13 cellular contexts compared by ENCODE assay signal in the genomic region with DNA sequence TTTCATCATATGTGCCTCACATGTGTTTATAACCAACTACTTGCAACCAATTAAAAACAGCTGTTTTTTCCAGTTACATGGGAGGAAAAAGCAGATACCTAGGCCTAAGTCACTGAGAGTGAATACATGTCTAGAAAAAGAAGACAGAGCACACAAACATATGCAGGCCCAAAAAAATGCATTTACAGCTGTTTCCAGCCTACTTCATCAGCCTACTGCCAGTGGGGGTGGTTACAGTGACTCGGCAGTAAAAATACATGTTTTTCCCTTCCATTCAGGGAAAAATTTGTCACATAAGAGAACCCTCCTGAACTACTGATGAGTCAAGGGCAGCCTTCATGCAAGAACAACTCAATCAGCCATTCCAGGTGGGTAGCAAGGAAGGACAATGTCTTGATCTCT.
DNase-seq lines count a peak whose midpoint lies in the region; ATAC-seq, FAIRE-seq and TF ChIP-seq lines count a peak whose summit lies in the region.
"Had no signal": no experiment of that assay in that cellular context is flagged by ENCODE, and none has a peak within 500 bp of the region (broad histone marks: within the 10 kb centered on the region; RNA-seq: fewer than 3 reads in every experiment).

No MANE protein-coding gene starts in this region.

- POLR2A ChIA-PET in A673 (lab: Charles Lee; ENCODE audit: low non-redundant PET) (no interaction called here), PC-9 (lab: Charles Lee; ENCODE audit: unreplicated experiment) (interaction anchor here (0.6 kb wide), 1 partner anchor 106 kb away, joined by 9 read pairs; no protein-coding TSS in a partner anchor)

- TF ChIP-seq CTCF in AG09309 (IDR thresholded peaks at IDR 0.05; ENCODE audit: control insufficient read depth, insufficient read depth, low read depth, low read length, missing control alignments), result no peak
- no peak for TF ChIP-seq CTCF in HFFc6 (IDR thresholded peaks at IDR 0.05)
- TF ChIP-seq CTCF in brain microvascular endothelial cell (IDR thresholded peaks at IDR 0.05; ENCODE audit: low read depth, low read length, missing control alignments), result no peak
- TF ChIP-seq CTCF in A673 (conservative IDR thresholded peaks at IDR 0.05; ENCODE audit: low read depth, low read length), result no peak
- no peak for TF ChIP-seq CTCF in PC-9 (conservative IDR thresholded peaks at IDR 0.05)

- H3K4me2 ChIP-seq in PC-9, result no peak overlapping the region

- no peaks in the 10 kb centered on the region for H3K9me3 Mint-ChIP-seq in HFFc6
- H3K9me3 Mint-ChIP-seq: stimulated activated naive CD8-positive, alpha-beta T cell treated with anti-CD3 and anti-CD28 coated beads, Interleukin-15, amount 100 ng/mL, for 72 hours had no signal

- H4K20me1 ChIP-seq in PC-9 (ENCODE audit: insufficient read depth), result no peaks in the 10 kb centered on the region

- H3K27ac Mint-ChIP-seq in HFFc6, result peak overlapping the region; percentile 89

- DNase-seq in AG09309 (ENCODE audit: low read depth) (peak; percentile 66), HFFc6 (peak; percentile 62), brain microvascular endothelial cell (peak; percentile 56), middle frontal gyrus (ENCODE audit: extremely low spot score, low spot score) (peak; percentile 27), A673 (ENCODE audit: low spot score) (no peak), PC-9 (no peak), small intestine (no peak)
- DNase-seq: activated CD8-positive, alpha-beta memory T cell treated with anti-CD3 and anti-CD28 coated beads for 24 hours; cerebellar nuclear complex; hippocampal formation; stimulated activated naive CD8-positive, alpha-beta T cell treated with anti-CD3 and anti-CD28 coated beads, Interleukin-15, amount 100 ng/mL, for 72 hours had no signal

- no peaks in the 10 kb centered on the region for H3K27me3 Mint-ChIP-seq in HFFc6 (ENCODE audit: insufficient read depth)
- H3K27me3 Mint-ChIP-seq: stimulated activated naive CD8-positive, alpha-beta T cell treated with anti-CD3 and anti-CD28 coated beads, Interleukin-15, amount 100 ng/mL, for 72 hours had no signal

- 55 to 86% (median 82%) methylated on average over 1 of the region's 1 CpG for WGBS in small intestine, 3 donors

- H3K9me3 ChIP-seq in A673 (ENCODE audit: low read depth, low read length, poor library complexity, severe bottlenecking) (no peaks in the 10 kb centered on the region), PC-9 (ENCODE audit: insufficient read depth, low read depth) (no peaks in the 10 kb centered on the region), small intestine (ENCODE audit: control insufficient read depth, low read depth) (no peaks in the 10 kb centered on the region)

- no peak overlapping the region for H3K4me3 Mint-ChIP-seq in HFFc6
- H3K4me3 Mint-ChIP-seq: stimulated activated naive CD8-positive, alpha-beta T cell treated with anti-CD3 and anti-CD28 coated beads, Interleukin-15, amount 100 ng/mL, for 72 hours had no signal

- FAIRE-seq in small intestine (lab: Jason Lieb, UNC), result no peak
- FAIRE-seq: GM18507 had no signal

- BruUV-seq in A673 (replicated peaks; lab: Mats Ljungman, UMichigan) (no TSS peak), PC-9 (replicated peaks; lab: Mats Ljungman, UMichigan) (no TSS peak)

- H3K79me2 ChIP-seq in PC-9 (ENCODE audit: low read depth), result no peaks in the 10 kb centered on the region

- peaks cover 28% of the 10 kb centered on the region for H3K36me3 Mint-ChIP-seq in HFFc6 (ENCODE audit: low read depth)

- no peaks in the 10 kb centered on the region for H3K4me1 ChIP-seq in A673 (ENCODE audit: insufficient read depth, low read length, poor library complexity, severe bottlenecking)
- H3K4me1 ChIP-seq in PC-9 (replicated peaks; ENCODE audit: insufficient read depth), result 0 out of 2 replicates have a peak, but pooled peaks cover 6% of the 10 kb centered on the region
- no peaks in the 10 kb centered on the region for H3K4me1 ChIP-seq in small intestine (ENCODE audit: control insufficient read depth in 2 of 2, insufficient read depth in 1 of 2, low read depth in 1 of 2, low read length in 1 of 2)

- H3K9me2 ChIP-seq in PC-9 (ENCODE audit: insufficient read depth), result no peaks in the 10 kb centered on the region

- H2AFZ ChIP-seq in PC-9, result no peak overlapping the region

- H3K4me1 Mint-ChIP-seq in HFFc6 (ENCODE audit: low read depth), result peaks cover 25% of the 10 kb centered on the region

- CTCF ChIA-PET in A673 (lab: Charles Lee) (no interaction called here), PC-9 (lab: Charles Lee) (no interaction called here)

- intact Hi-C loops in A673 (cut with micrococcal nuclease; ENCODE audit: unreplicated experiment) (no loop called here), PC-9 (cut with micrococcal nuclease; ENCODE audit: unreplicated experiment) (no loop called here)

- ATAC-seq in GM21619 (IDR thresholded peaks at IDR 0.05; ENCODE audit: unreplicated experiment), result no peak
- ATAC-seq: stimulated activated naive CD8-positive, alpha-beta T cell treated with anti-CD3 and anti-CD28 coated beads, Interleukin-15, amount 100 ng/mL, for 72 hours had no signal

- H3K36me3 ChIP-seq in brain microvascular endothelial cell (replicated peaks) (peaks cover 11% of the 10 kb centered on the region), A673 (ENCODE audit: insufficient read depth, low read length, poor library complexity, severe bottlenecking) (no peaks in the 10 kb centered on the region), PC-9 (ENCODE audit: low read depth) (peaks cover 9% of the 10 kb centered on the region; the same call in 1 of the 2 replicates), small intestine (ENCODE audit: control insufficient read depth in 2 of 2, insufficient read depth in 2 of 2, low read length in 2 of 2) (peaks cover 5 to 12% of the 10 kb centered on the region in 2 donors)

- H3K27ac ChIP-seq in brain microvascular endothelial cell (peak overlapping the region; percentile 60), A673 (ENCODE audit: low read depth, low read length, poor library complexity, severe bottlenecking) (no peak overlapping the region), PC-9 (no peak overlapping the region), small intestine (ENCODE audit: low read depth in 1 of 2, low read length in 1 of 2) (no peak overlapping the region)

- H3K27me3 ChIP-seq in brain microvascular endothelial cell (replicated peaks), result no peaks in the 10 kb centered on the region
- no peaks in the 10 kb centered on the region for H3K27me3 ChIP-seq in A673 (replicated peaks; ENCODE audit: insufficient read depth, low read depth, low read length, poor library complexity)
- H3K27me3 ChIP-seq in PC-9 (ENCODE audit: insufficient read depth, low read depth), result no peaks in the 10 kb centered on the region
- no peaks in the 10 kb centered on the region for H3K27me3 ChIP-seq in small intestine (ENCODE audit: control insufficient read depth in 2 of 2, insufficient read depth in 2 of 2, low read length in 2 of 2)

- in situ Hi-C loops in brain microvascular endothelial cell (cut with HindIII; ENCODE audit: low pct_ligation_motif_present, low sequenced_read_pairs), result no loop called here

- no peak overlapping the region for H3K4me3 ChIP-seq in AG09309 (ENCODE audit: control insufficient read depth, low read depth, low read length)
- no peak overlapping the region for H3K4me3 ChIP-seq in brain microvascular endothelial cell (ENCODE audit: low read depth, low read length)
- no peak overlapping the region for H3K4me3 ChIP-seq in A673 (ENCODE audit: low read depth, low read length, poor library complexity, severe bottlenecking)
- H3K4me3 ChIP-seq in PC-9, result no peak overlapping the region
- H3K4me3 ChIP-seq in small intestine (ENCODE audit: low read depth in 1 of 2, low read length in 2 of 2), result no peak overlapping the region

- H3F3A ChIP-seq in PC-9 (ENCODE audit: insufficient read depth, low read depth), result no peaks in the 10 kb centered on the region

Comparison
In these comparisons a context has a peak if more than half of its experiments do, and no peak if none do; other contexts are left out.
1. DNase-seq: peak in AG09309 (single experiment), HFFc6 (single experiment), brain microvascular endothelial cell (single experiment) and middle frontal gyrus (single experiment); none in A673 (single experiment), PC-9 (0 of 2) and small intestine (single experiment).